ENCODE assay signal across 7 cellular contexts in genomic region chr2:105422801-105423200, GRCh38.
"Had no signal": no experiment of that assay in that cellular context is flagged by ENCODE, and none has a peak within 500 bp of the region (broad histone marks: within the 10 kb centered on the region; RNA-seq: fewer than 3 reads in every experiment).

No MANE protein-coding gene starts in this region.

- DNase-seq: GM23248, GOT3, H7, HFFc6, IMR-90 had no signal

- H3K36me3 ChIP-seq: HAP-1 had no signal

- ATAC-seq: HCT116 had no signal

- H3K27ac ChIP-seq: GM23248 had no signal

- H3K9me3 ChIP-seq: HAP-1 had no signal

- H3K4me3 ChIP-seq: GM23248, HAP-1 had no signal
